10 cellular contexts compared by ENCODE assay signal in genomic region chr14:59427653-59428578, GRCh38. TPM values are rescaled to one million over a fixed set of nuclear protein-coding genes. Genes with fewer than 3 reads are reported as not detected.
DNase-seq lines count a peak whose midpoint lies in the region; ATAC-seq and TF ChIP-seq lines count a peak whose summit lies in the region.
"Had no signal": no experiment of that assay in that cellular context is flagged by ENCODE, and none has a peak within 500 bp of the region (broad histone marks: within the 10 kb centered on the region; RNA-seq: fewer than 3 reads in every experiment).

No MANE protein-coding gene starts in this region.

- peak; percentile 73 to 89 (median 80) for ATAC-seq in heart right ventricle
- ATAC-seq in HG02852 (IDR thresholded peaks at IDR 0.05; ENCODE audit: unreplicated experiment) = no peak
- no peak for ATAC-seq in GM18873 (IDR thresholded peaks at IDR 0.05; ENCODE audit: low FRiP score, unreplicated experiment)
- no peak for ATAC-seq in GM19463 (IDR thresholded peaks at IDR 0.05; ENCODE audit: unreplicated experiment)

- H3K9me3 Mint-ChIP-seq in HFFc6 = no peaks in the 10 kb centered on the region
- H3K9me3 Mint-ChIP-seq: CD4-positive, CD25-positive, alpha-beta regulatory T cell; mesothelial cell of epicardium had no signal

- H3K4me1 Mint-ChIP-seq in HFFc6 (ENCODE audit: low read depth) = peaks cover 39% of the 10 kb centered on the region
- H3K4me1 Mint-ChIP-seq: CD4-positive, CD25-positive, alpha-beta regulatory T cell had no signal

- peak; percentile 45 for DNase-seq in HFFc6
- peak; percentile 26 to 79 (median 54) for DNase-seq in adrenal gland
- peak; percentile 74 to 77 for DNase-seq in heart right ventricle
- DNase-seq in skeletal muscle cell (ENCODE audit: low read depth) = peak; percentile 75
- DNase-seq in stimulated activated CD4-positive, alpha-beta T cell treated with anti-CD3 and anti-CD28 coated beads, Interleukin-12 subunit alpha, Interleukin-12 subunit beta, amount 100 ng/mL, for 4 hours = no peak

- TF ChIP-seq CTCF in HFFc6 (IDR thresholded peaks at IDR 0.05) = no peak
- TF ChIP-seq CTCF in adrenal gland (IDR thresholded peaks at IDR 0.05) = no peak
- TF ChIP-seq CTCF in heart right ventricle (IDR thresholded peaks at IDR 0.05) = no peak

- no peaks in the 10 kb centered on the region for H3K36me3 Mint-ChIP-seq in HFFc6 (ENCODE audit: low read depth)
- H3K36me3 Mint-ChIP-seq: CD4-positive, CD25-positive, alpha-beta regulatory T cell; mesothelial cell of epicardium had no signal

- peak overlapping the region; percentile 86 for H3K27ac Mint-ChIP-seq in HFFc6
- H3K27ac Mint-ChIP-seq: CD4-positive, CD25-positive, alpha-beta regulatory T cell; mesothelial cell of epicardium had no signal

- H3K27me3 ChIP-seq in adrenal gland (no peaks in the 10 kb centered on the region), heart right ventricle (no peaks in the 10 kb centered on the region)

- no peak for TF ChIP-seq POLR2A in adrenal gland (IDR thresholded peaks at IDR 0.05)

- H3K9me3 ChIP-seq in adrenal gland (replicated peaks in 1 of 3) (no peaks in the 10 kb centered on the region), heart right ventricle (no peaks in the 10 kb centered on the region)

- H3K27me3 Mint-ChIP-seq in HFFc6 (ENCODE audit: insufficient read depth) = no peaks in the 10 kb centered on the region

- no peaks in the 10 kb centered on the region for H3K4me1 ChIP-seq in adrenal gland (replicated peaks in 1 of 2)
- H3K4me1 ChIP-seq in heart right ventricle = peaks cover 0 to 70% (median 43%) of the 10 kb centered on the region in 9 donors

- H3K27ac ChIP-seq in adrenal gland = peak overlapping the region in 2 of 5 donors; percentile 44 to 45
- peak overlapping the region; percentile 17 to 74 (median 68) for H3K27ac ChIP-seq in heart right ventricle

- H3K36me3 ChIP-seq in adrenal gland (replicated peaks in 1 of 2) (no peaks in the 10 kb centered on the region), heart right ventricle (no peaks in the 10 kb centered on the region)

- intact Hi-C loops in adrenal gland (cut with DNase I) = no loop called here
- intact Hi-C loops in heart right ventricle (cut with DNase I) = loop anchor here in 7 of 10 donors (5.0 to 10.0 kb wide), 7 partner anchors 51 to 301 kb away; partner anchors contain the start of gene DAAM1 (in 2 of the 7)

- H3K4me3 Mint-ChIP-seq in HFFc6 = peak overlapping the region; percentile 55
- H3K4me3 Mint-ChIP-seq: CD4-positive, CD25-positive, alpha-beta regulatory T cell; mesothelial cell of epicardium had no signal

- WGBS in adrenal gland, 4 donors = 68 to 75% (median 73%) methylated on average over 13 of the region's 13 CpGs
- 57 to 60% methylated on average over 13 of the region's 13 CpGs for WGBS in heart right ventricle, 2 donors

- H3K4me3 ChIP-seq in adrenal gland = no peak overlapping the region
- H3K4me3 ChIP-seq in heart right ventricle = no peak overlapping the region
- H3K4me3 ChIP-seq in skeletal muscle cell (ENCODE audit: low read depth, low read length) = no peak overlapping the region

RNA-seq across cellular contexts. Expression of gene GPR135, which starts 37.3 kb away (rescaled TPM):
- 1 to 10 TPM; 1.7 to 2.7 (median 2.1) TPM for total RNA-seq in HFFc6 (2021; fragmentation: NEBNext Ultra II Directional; extraction: Animal tissue kit (Norgen Biotek cat#: 25700))
- total RNA-seq in adrenal gland (1 to 10 TPM; 2.5 to 8.6 (median 5.6) TPM), heart right ventricle (1 to 10 TPM; 1.5 to 2.6 (median 2.2) TPM)
- polyA plus RNA-seq in adrenal gland (1 to 10 TPM; 2.3 to 3.1 (median 2.5) TPM), heart right ventricle (1 to 10 TPM in 1 of 2 donors, under 1 TPM in 1; 0.86 to 1.0 TPM)

RNA-seq across cellular contexts. Expression of gene L3HYPDH, which starts 56.3 kb away (rescaled TPM):
- 10 to 100 TPM; 20.6 to 25.7 (median 21.4) TPM for total RNA-seq in HFFc6 (2021; fragmentation: NEBNext Ultra II Directional; extraction: Animal tissue kit (Norgen Biotek cat#: 25700))
- total RNA-seq in adrenal gland = 10 to 100 TPM in 7 of 8 donors, 1 to 10 TPM in 1; 7.1 to 59.2 (median 23.8) TPM
- 10 to 100 TPM; 15.8 to 59.1 (median 23.2) TPM for polyA plus RNA-seq in adrenal gland
- 10 to 100 TPM in 5 of 10 donors, 1 to 10 TPM in 5; 7.5 to 16.6 (median 9.8) TPM for total RNA-seq in heart right ventricle
- polyA plus RNA-seq in heart right ventricle = 10 to 100 TPM; 11.5 to 15.5 TPM

RNA-seq across cellular contexts. Expression of gene JKAMP, which starts 56.4 kb away (rescaled TPM):
- total RNA-seq in HFFc6 (2021; fragmentation: NEBNext Ultra II Directional; extraction: Animal tissue kit (Norgen Biotek cat#: 25700)) = 10 to 100 TPM; 54.8 to 71.5 (median 61.9) TPM
- total RNA-seq in adrenal gland (10 to 100 TPM; 35.7 to 93.8 (median 53.9) TPM), heart right ventricle (10 to 100 TPM; 19.6 to 27.7 (median 26.4) TPM)
- polyA plus RNA-seq in adrenal gland (100 to 1,000 TPM in 1 of 3 donors, 10 to 100 TPM in 2; 17.7 to 102 (median 23.5) TPM), heart right ventricle (10 to 100 TPM; 20.3 to 31.9 TPM)

Comparison
In these comparisons a context has a peak if more than half of its experiments do, and no peak if none do; other contexts are left out.
1. ATAC-seq: peak in heart right ventricle (8 of 8); none in HG02852 (single experiment), GM18873 (single experiment) and GM19463 (single experiment).
2. intact Hi-C loops: an anchor here in heart right ventricle (5.0 to 10.0 kb wide); none called in adrenal gland.